4 cellular contexts compared by ENCODE assay signal in genomic region chr10:47483923-47484322, GRCh38. TPM values are rescaled to one million over a fixed set of nuclear protein-coding genes. Genes with fewer than 3 reads are reported as not detected.
"Had no signal": no experiment of that assay in that cellular context is flagged by ENCODE, and none has a peak within 500 bp of the region (broad histone marks: within the 10 kb centered on the region; RNA-seq: fewer than 3 reads in every experiment).

ANXA8 (minus strand) TSS chr10:47484115; CDS start chr10:47483933, 182 bp downstream.

RNA-seq across cellular contexts. Expression of gene ANXA8, which starts in this region (rescaled TPM):
- total RNA-seq: activated CD8-positive, alpha-beta T cell treated with anti-CD3 and anti-CD28 coated beads, Interleukin-2, amount 10 ng/mL, durations not matched to agents 7 days and 5 days; colonic mucosa; lung microvascular endothelial cell; SJCRH30 had no signal
